In genomic region chr17:19508327-19508867, GRCh38 we compare ENCODE assay signal across 8 cellular contexts. TPM values are rescaled to one million over a fixed set of nuclear protein-coding genes. Genes with fewer than 3 reads are reported as not detected.
DNase-seq lines count a peak whose midpoint lies in the region; ATAC-seq and TF ChIP-seq lines count a peak whose summit lies in the region.

No MANE protein-coding gene starts in this region.

- H3K4me1 ChIP-seq in GM23248 (ENCODE audit: insufficient read depth) (no peaks in the 10 kb centered on the region), prostate gland (replicated peaks) (no peaks in the 10 kb centered on the region)

- intact Hi-C loops in activated T-helper 1 cell treated with anti-CD3 and anti-CD28 coated beads, Interleukin-12 subunit alpha, Interleukin-12 subunit beta, Interleukin-2, Interleukin-4 antibody, amounts not matched to agents 30 ng/mL and 10 ng/mL and 1 ng/mL, durations not matched to agents 14 hours and 24 hours and 36 hours (cut with micrococcal nuclease), result loop anchor here (5.0 kb wide), 1 partner anchor 131 kb away; the partner anchor contains the start of gene MAPK7
- intact Hi-C loops in prostate gland (cut with DNase I), result loop anchor here (5.0 kb wide), 2 partner anchors 36 to 146 kb away; partner anchors contain the start of gene B9D1

- H3K27ac ChIP-seq in GM23248, result peak overlapping the region; percentile 57; the same call in 1 of the 2 replicates
- H3K27ac ChIP-seq in prostate gland, result peak overlapping the region; percentile 89 to 94

- 8 to 10% methylated on average over 22 to 26 of the region's 26 CpGs for WGBS in GM23248 (ENCODE audit: low coverage in 1 of 2, low lambda C conversion rate in 2 of 2, missing lambda C conversion rate in 2 of 2), 2 experiments
- WGBS in prostate gland, result 12% methylated on average over 26 of the region's 26 CpGs

- peak; percentile 66 for DNase-seq in D341Med (ENCODE audit: low spot score)
- DNase-seq in GM23248, result no peak
- peak; percentile 25 for DNase-seq in NCI-H2171 (lab: John Stamatoyannopoulos, UW)
- no peak for DNase-seq in activated T-helper 1 cell treated with anti-CD3 and anti-CD28 coated beads, Interleukin-12 subunit alpha, Interleukin-12 subunit beta, Interleukin-2, Interleukin-4 antibody, amounts not matched to agents 30 ng/mL and 10 ng/mL and 1 ng/mL, durations not matched to agents 14 hours and 24 hours and 36 hours (ENCODE audit: low spot score)
- DNase-seq in glutamatergic neuron, result peak; percentile 46
- peak; percentile 13 for DNase-seq in prostate gland (ENCODE audit: low spot score)
- DNase-seq in midbrain (lab: John Stamatoyannopoulos, UW), result no peak

- no peaks in the 10 kb centered on the region for H3K9me3 Mint-ChIP-seq in activated T-helper 1 cell treated with anti-CD3 and anti-CD28 coated beads, Interleukin-12 subunit alpha, Interleukin-12 subunit beta, Interleukin-2, Interleukin-4 antibody, amounts not matched to agents 30 ng/mL and 10 ng/mL and 1 ng/mL, durations not matched to agents 14 hours and 24 hours and 36 hours
- peaks cover 23% of the 10 kb centered on the region for H3K9me3 Mint-ChIP-seq in glutamatergic neuron (ENCODE audit: unreplicated experiment)

- H3K27ac Mint-ChIP-seq in activated T-helper 1 cell treated with anti-CD3 and anti-CD28 coated beads, Interleukin-12 subunit alpha, Interleukin-12 subunit beta, Interleukin-2, Interleukin-4 antibody, amounts not matched to agents 30 ng/mL and 10 ng/mL and 1 ng/mL, durations not matched to agents 14 hours and 24 hours and 36 hours, result peak overlapping the region; percentile 98
- peak overlapping the region; percentile 93 for H3K27ac Mint-ChIP-seq in glutamatergic neuron (ENCODE audit: unreplicated experiment)

- H3K36me3 ChIP-seq in GM23248 (ENCODE audit: low read depth) (no peaks in the 10 kb centered on the region), prostate gland (no peaks in the 10 kb centered on the region)

- H3F3A ChIP-seq in GM23248 (ENCODE audit: insufficient read depth), result peaks cover 7% of the 10 kb centered on the region; the same call in 1 of the 2 replicates

- peaks cover 3% of the 10 kb centered on the region for H3K36me3 Mint-ChIP-seq in activated T-helper 1 cell treated with anti-CD3 and anti-CD28 coated beads, Interleukin-12 subunit alpha, Interleukin-12 subunit beta, Interleukin-2, Interleukin-4 antibody, amounts not matched to agents 30 ng/mL and 10 ng/mL and 1 ng/mL, durations not matched to agents 14 hours and 24 hours and 36 hours (ENCODE audit: low read depth)
- H3K36me3 Mint-ChIP-seq in glutamatergic neuron (ENCODE audit: unreplicated experiment), result peaks cover 13% of the 10 kb centered on the region

- H3K9ac ChIP-seq in GM23248, result peak overlapping the region; percentile 77

- H3K4me2 ChIP-seq in GM23248 (ENCODE audit: unreplicated experiment), result peak overlapping the region; percentile 86

- no peak for ATAC-seq in GM21737 (IDR thresholded peaks at IDR 0.05; ENCODE audit: unreplicated experiment)

- H3K9me3 ChIP-seq in GM23248 (ENCODE audit: low read depth) (no peaks in the 10 kb centered on the region), prostate gland (no peaks in the 10 kb centered on the region)

- in situ Hi-C loops in GM23248 (cut with MboI), result no loop called here

- H2AFZ ChIP-seq in GM23248, result peak overlapping the region; percentile 97

- TF ChIP-seq CTCF in glutamatergic neuron (IDR thresholded peaks at IDR 0.05; ENCODE audit: partially characterized antibody, unreplicated experiment) (no peak), prostate gland (IDR thresholded peaks at IDR 0.05) (no peak)

- peaks cover 11% of the 10 kb centered on the region for H3K4me1 Mint-ChIP-seq in activated T-helper 1 cell treated with anti-CD3 and anti-CD28 coated beads, Interleukin-12 subunit alpha, Interleukin-12 subunit beta, Interleukin-2, Interleukin-4 antibody, amounts not matched to agents 30 ng/mL and 10 ng/mL and 1 ng/mL, durations not matched to agents 14 hours and 24 hours and 36 hours (ENCODE audit: low read depth)
- H3K4me1 Mint-ChIP-seq in glutamatergic neuron (ENCODE audit: low read depth, unreplicated experiment), result peaks cover 21% of the 10 kb centered on the region

- no peaks in the 10 kb centered on the region for H3K79me2 ChIP-seq in GM23248 (ENCODE audit: insufficient read depth)

- H3K27me3 Mint-ChIP-seq in activated T-helper 1 cell treated with anti-CD3 and anti-CD28 coated beads, Interleukin-12 subunit alpha, Interleukin-12 subunit beta, Interleukin-2, Interleukin-4 antibody, amounts not matched to agents 30 ng/mL and 10 ng/mL and 1 ng/mL, durations not matched to agents 14 hours and 24 hours and 36 hours (ENCODE audit: insufficient read depth), result peaks cover 18% of the 10 kb centered on the region
- peaks cover 19% of the 10 kb centered on the region for H3K27me3 Mint-ChIP-seq in glutamatergic neuron (ENCODE audit: unreplicated experiment)

- peak overlapping the region; percentile 94 for H3K4me3 Mint-ChIP-seq in activated T-helper 1 cell treated with anti-CD3 and anti-CD28 coated beads, Interleukin-12 subunit alpha, Interleukin-12 subunit beta, Interleukin-2, Interleukin-4 antibody, amounts not matched to agents 30 ng/mL and 10 ng/mL and 1 ng/mL, durations not matched to agents 14 hours and 24 hours and 36 hours
- H3K4me3 Mint-ChIP-seq in glutamatergic neuron (ENCODE audit: unreplicated experiment), result peak overlapping the region; percentile 98

- no peaks in the 10 kb centered on the region for H3K9me2 ChIP-seq in GM23248 (ENCODE audit: insufficient read depth)

- peak overlapping the region; percentile 84 for H3K4me3 ChIP-seq in GM23248
- H3K4me3 ChIP-seq in prostate gland, result peak overlapping the region; percentile 63 to 75

- 0 out of 2 replicates have a peak, but pooled peaks cover 3% of the 10 kb centered on the region for H3K27me3 ChIP-seq in GM23248 (replicated peaks; ENCODE audit: insufficient read depth)
- H3K27me3 ChIP-seq in prostate gland (replicated peaks; ENCODE audit: insufficient read depth), result no peaks in the 10 kb centered on the region

- no peak for TF ChIP-seq POLR2A in prostate gland (IDR thresholded peaks at IDR 0.05)

- H4K20me1 ChIP-seq in GM23248 (ENCODE audit: insufficient read depth), result no peaks in the 10 kb centered on the region

RNA-seq across cellular contexts. Expression of gene SLC47A1, which starts 25.3 kb away (rescaled TPM):
- 1.9 and 7.0 TPM in 2 replicates for total RNA-seq in GM23248 (2014; rRNA removed; shearing (Covaris generic))
- polyA plus RNA-seq in GM23248 (2016; fragmentation: Nextera tagmentation; extraction: Ambion mirVana), result 0.76 and 1.1 TPM in 2 replicates
- total RNA-seq in activated T-helper 1 cell treated with anti-CD3 and anti-CD28 coated beads, Interleukin-12 subunit alpha, Interleukin-12 subunit beta, Interleukin-2, Interleukin-4 antibody, amounts not matched to agents 30 ng/mL and 10 ng/mL and 1 ng/mL, durations not matched to agents 14 hours and 24 hours and 36 hours, result 0.26 and 0.44 TPM in 2 replicates
- total RNA-seq in glutamatergic neuron (ENCODE audit: unreplicated experiment) (not detected), prostate gland (10 to 100 TPM in 1 of 2 donors, 1 to 10 TPM in 1; 4.5 to 20.0 TPM)

Comparison
In these comparisons a context has a peak if more than half of its experiments do, and no peak if none do; other contexts are left out.
1. DNase-seq: peak in D341Med (single experiment), NCI-H2171 (single experiment), glutamatergic neuron (single experiment) and prostate gland (single experiment); none in GM23248 (single experiment), activated T-helper 1 cell treated with anti-CD3 and anti-CD28 coated beads, Interleukin-12 subunit alpha, Interleukin-12 subunit beta, Interleukin-2, Interleukin-4 antibody, amounts not matched to agents 30 ng/mL and 10 ng/mL and 1 ng/mL, durations not matched to agents 14 hours and 24 hours and 36 hours (single experiment) and midbrain (single experiment).